8 cellular contexts compared by ENCODE assay signal in genomic region chr14:102509744-102510615, GRCh38. TPM values are rescaled to one million over a fixed set of nuclear protein-coding genes. Genes with fewer than 3 reads are reported as not detected.
DNase-seq lines count a peak whose midpoint lies in the region; ATAC-seq and TF ChIP-seq lines count a peak whose summit lies in the region.

A gene with protein sequence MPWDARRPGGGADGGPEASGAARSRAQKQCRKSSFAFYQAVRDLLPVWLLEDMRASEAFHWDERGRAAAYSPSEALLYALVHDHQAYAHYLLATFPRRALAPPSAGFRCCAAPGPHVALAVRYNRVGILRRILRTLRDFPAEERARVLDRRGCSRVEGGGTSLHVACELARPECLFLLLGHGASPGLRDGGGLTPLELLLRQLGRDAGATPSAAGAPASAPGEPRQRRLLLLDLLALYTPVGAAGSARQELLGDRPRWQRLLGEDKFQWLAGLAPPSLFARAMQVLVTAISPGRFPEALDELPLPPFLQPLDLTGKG (minus strand): TSS chr14:102509776. CDS start chr14:102507889, 1,887 bp downstream.

- peak within 1 kb of the TSS; percentile 80 for H3K27ac Mint-ChIP-seq in activated CD4-positive, alpha-beta T cell treated with anti-CD3 and anti-CD28 coated beads, Interleukin-2, amount 10 ng/mL, durations not matched to agents 24 days and 14 days

- H3K27ac ChIP-seq in colonic mucosa = peak within 1 kb of the TSS; percentile 95
- H3K27ac ChIP-seq in layer of hippocampus (ENCODE audit: low read depth, low read length) = peak within 1 kb of the TSS; percentile 74

- peak; percentile 98 for DNase-seq in AG08395 (ENCODE audit: low spot score)
- peak; percentile 92 for DNase-seq in NCI-H510A treated with DMSO at 0.1 percent for 48 hours (lab: John Stamatoyannopoulos, UW)
- peak; percentile 97 for DNase-seq in activated CD4-positive, alpha-beta T cell treated with anti-CD3 and anti-CD28 coated beads, Interleukin-2, amount 10 ng/mL, durations not matched to agents 24 days and 14 days
- peak; percentile 96 for DNase-seq in colonic mucosa
- peak; percentile 82 to 90 for DNase-seq in stimulated activated CD4-positive, alpha-beta T cell treated with anti-CD3 and anti-CD28 coated beads, Interleukin-15, amount 100 ng/mL, for 48 hours (ENCODE audit: low read depth in 2 of 2)

- H3K27me3 Mint-ChIP-seq in activated CD4-positive, alpha-beta T cell treated with anti-CD3 and anti-CD28 coated beads, Interleukin-2, amount 10 ng/mL, durations not matched to agents 24 days and 14 days = no peaks in the 10 kb centered on the region

- H3K27me3 ChIP-seq in colonic mucosa = no peaks in the 10 kb centered on the region
- H3K27me3 ChIP-seq in layer of hippocampus (ENCODE audit: control insufficient read depth, insufficient read depth, low read length) = no peaks in the 10 kb centered on the region

- no peaks in the 10 kb centered on the region for H3K9me3 ChIP-seq in colonic mucosa

- H3K4me3 Mint-ChIP-seq in activated CD4-positive, alpha-beta T cell treated with anti-CD3 and anti-CD28 coated beads, Interleukin-2, amount 10 ng/mL, durations not matched to agents 24 days and 14 days = peak within 1 kb of the TSS; percentile 86

- no peaks in the 10 kb centered on the region for H3K36me3 ChIP-seq in colonic mucosa

- TF ChIP-seq CTCF in colonic mucosa (IDR thresholded peaks at IDR 0.05) = no peak

- intact Hi-C loops in activated CD4-positive, alpha-beta T cell treated with anti-CD3 and anti-CD28 coated beads, Interleukin-2, amount 10 ng/mL, durations not matched to agents 24 days and 14 days (cut with micrococcal nuclease) = no loop called here
- intact Hi-C loops in colonic mucosa (cut with DNase I) = no loop called here

- H3K9ac ChIP-seq in colonic mucosa (ENCODE audit: low read depth in 2 of 2, low read length in 2 of 2) = peak within 1 kb of the TSS; percentile 82 to 99

- H3K4me1 Mint-ChIP-seq in activated CD4-positive, alpha-beta T cell treated with anti-CD3 and anti-CD28 coated beads, Interleukin-2, amount 10 ng/mL, durations not matched to agents 24 days and 14 days = peaks cover 13% of the 10 kb centered on the region

- H3K4me3 ChIP-seq in colonic mucosa = peak within 1 kb of the TSS; percentile 69

- H3K36me3 Mint-ChIP-seq in activated CD4-positive, alpha-beta T cell treated with anti-CD3 and anti-CD28 coated beads, Interleukin-2, amount 10 ng/mL, durations not matched to agents 24 days and 14 days (ENCODE audit: low read depth) = peaks cover 1% of the 10 kb centered on the region

- peak; percentile 86 for ATAC-seq in GM19025 (IDR thresholded peaks at IDR 0.05; ENCODE audit: low read depth, unreplicated experiment)
- ATAC-seq in HG03280 (IDR thresholded peaks at IDR 0.05; ENCODE audit: unreplicated experiment) = peak; percentile 81

- no peaks in the 10 kb centered on the region for H3K9me3 Mint-ChIP-seq in activated CD4-positive, alpha-beta T cell treated with anti-CD3 and anti-CD28 coated beads, Interleukin-2, amount 10 ng/mL, durations not matched to agents 24 days and 14 days

- peaks cover 9% of the 10 kb centered on the region for H3K4me1 ChIP-seq in colonic mucosa

RNA-seq across cellular contexts. Expression of the gene that starts here (rescaled TPM):
- total RNA-seq in activated CD4-positive, alpha-beta T cell treated with anti-CD3 and anti-CD28 coated beads, Interleukin-2, amount 10 ng/mL, durations not matched to agents 24 days and 14 days = 14.6 and 16.5 TPM in 2 replicates
- 100 to 1,000 TPM; 107 to 115 TPM for total RNA-seq in colonic mucosa

Comparison
In these comparisons a context has a peak if more than half of its experiments do, and no peak if none do; other contexts are left out.
1. Peak in every context shown above with its lines: DNase-seq, ATAC-seq, H3K4me3 ChIP-seq and H3K27ac ChIP-seq.